In the genomic region with DNA sequence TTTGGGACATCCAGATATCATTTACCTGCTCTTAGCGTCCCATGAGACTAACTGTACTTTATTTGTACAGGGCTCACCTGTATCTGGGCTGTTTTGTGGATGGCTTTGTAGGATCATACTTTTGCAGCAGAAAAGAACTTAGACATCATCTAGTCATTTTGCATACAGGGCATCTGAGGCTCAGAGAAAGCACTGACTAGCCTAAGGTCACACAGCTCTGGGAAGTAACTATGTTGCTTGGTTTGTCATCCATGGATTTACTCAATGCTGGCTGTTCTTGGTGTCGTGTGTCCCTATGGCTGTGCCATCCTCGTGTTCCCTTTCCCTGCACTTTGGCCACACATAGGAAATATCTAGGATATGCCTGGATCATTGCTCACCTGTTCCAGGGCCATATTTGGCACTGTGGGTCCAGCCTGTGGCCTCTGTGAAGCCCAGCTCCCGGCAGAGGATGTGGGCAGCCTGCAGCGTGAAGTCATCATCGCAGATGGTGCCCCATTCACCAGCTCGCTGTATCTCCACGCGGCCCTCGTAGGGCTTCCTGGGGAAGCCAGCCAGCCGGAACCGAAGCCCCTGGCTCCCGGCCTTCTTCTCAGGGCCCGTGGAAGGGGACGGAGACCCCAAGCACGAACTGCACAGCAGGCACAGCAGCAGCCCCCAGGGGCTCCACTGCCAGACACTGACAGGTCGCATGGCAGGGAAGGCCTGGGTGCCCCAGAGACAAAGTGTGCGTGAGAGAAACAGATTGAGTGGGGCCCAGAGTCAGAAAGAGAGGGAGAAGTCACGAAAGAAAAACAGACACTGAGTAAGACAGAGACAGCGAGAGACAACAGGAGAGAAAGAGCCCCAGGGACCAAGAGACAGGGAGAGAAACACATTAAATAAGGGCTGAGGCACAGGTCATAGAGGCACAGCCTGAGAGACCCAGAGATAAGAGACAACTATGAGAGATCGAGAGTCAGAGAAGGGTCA, we compare ENCODE assay signal across 8 cellular contexts.
A peak's percentile ranks its signal among the peaks of the same experiment; 100 is the strongest.
DNase-seq lines count a peak whose midpoint lies in the region; ATAC-seq and TF ChIP-seq lines count a peak whose summit lies in the region.
"Had no signal": no experiment of that assay in that cellular context is flagged by ENCODE, and none has a peak within 500 bp of the region (broad histone marks: within the 10 kb centered on the region; RNA-seq: fewer than 3 reads in every experiment).

No MANE protein-coding gene starts in this region.

- TF ChIP-seq CTCF in astrocyte of the cerebellum (IDR thresholded peaks at IDR 0.05; ENCODE audit: low read depth, low read length, missing control alignments), result no peak
- TF ChIP-seq CTCF in nephron (IDR thresholded peaks at IDR 0.05; ENCODE audit: unreplicated experiment in 3 of 3), result no peak

- H3K27me3 Mint-ChIP-seq in nephron (ENCODE audit: low read depth), result peaks cover 11% of the 10 kb centered on the region

- H3K9me3 Mint-ChIP-seq in nephron, result no peaks in the 10 kb centered on the region

- peak overlapping the region; percentile 41 to 62 (median 51) for H3K27ac Mint-ChIP-seq in nephron

- H3K4me3 ChIP-seq in astrocyte of the cerebellum (ENCODE audit: low read depth, low read length), result peak overlapping the region; percentile 92

- peaks cover 42% of the 10 kb centered on the region for H3K4me1 Mint-ChIP-seq in nephron

- H3K4me3 Mint-ChIP-seq in nephron, result peak overlapping the region; percentile 82 to 87 (median 86)

- DNase-seq in EH (ENCODE audit: low read depth) (peak; percentile 51), astrocyte of the cerebellum (ENCODE audit: low read depth) (no peak), GM19240 (ENCODE audit: insufficient read length, low spot score) (no peak), D341Med (ENCODE audit: low spot score) (no peak), NCI-H2227 (lab: John Stamatoyannopoulos, UW; ENCODE audit: unreplicated experiment) (no peak)
- DNase-seq: NCI-H187 had no signal

- H3K36me3 Mint-ChIP-seq in nephron (ENCODE audit: low read depth), result peaks cover 5% of the 10 kb centered on the region

- in situ Hi-C loops in astrocyte of the cerebellum (cut with HindIII; ENCODE audit: low sequenced_read_pairs), result no loop called here

- peak; percentile 27 for ATAC-seq in GM18873 (IDR thresholded peaks at IDR 0.05; ENCODE audit: low FRiP score, unreplicated experiment)
